In the genomic region with DNA sequence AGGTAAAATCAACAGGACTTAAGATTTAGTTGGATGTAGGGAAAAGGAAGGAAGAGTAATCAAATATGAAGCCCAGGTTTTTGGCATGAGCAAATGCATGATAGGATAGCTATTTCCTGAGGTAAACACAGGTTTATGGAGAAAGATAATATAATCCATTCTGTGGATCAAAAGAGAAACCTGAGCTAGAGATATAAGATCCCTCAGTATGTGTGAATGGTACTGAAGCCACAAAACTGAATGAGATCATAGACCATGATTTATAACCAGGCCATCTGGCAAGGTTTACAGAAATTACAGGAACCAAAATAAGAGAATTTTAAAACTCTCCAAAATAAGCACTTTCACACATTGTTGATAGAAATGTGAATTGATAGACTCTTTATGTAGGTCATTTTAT, we compare ENCODE assay signal across 18 cellular contexts. TPM values are rescaled to one million over a fixed set of nuclear protein-coding genes. Genes with fewer than 3 reads are reported as not detected.
DNase-seq lines count a peak whose midpoint lies in the region; ATAC-seq lines count a peak whose summit lies in the region.
"Had no signal": no experiment of that assay in that cellular context is flagged by ENCODE, and none has a peak within 500 bp of the region (broad histone marks: within the 10 kb centered on the region; RNA-seq: fewer than 3 reads in every experiment).

No MANE protein-coding gene starts in this region.

- H3K79me1 ChIP-seq in neuronal stem cell (ENCODE audit: low read depth, low read length): no peaks in the 10 kb centered on the region

- no peak overlapping the region for H3K14ac ChIP-seq in neuronal stem cell (ENCODE audit: low read length)

- H3K9me3 ChIP-seq in neuronal stem cell (replicated peaks in 1 of 2; ENCODE audit: control insufficient read depth in 2 of 2, insufficient read depth in 1 of 2, low read depth in 1 of 2, low read length in 2 of 2): no peaks in the 10 kb centered on the region

- no peak overlapping the region for H3K23ac ChIP-seq in neuronal stem cell (ENCODE audit: low read depth, low read length, poor library complexity)

- no peak for ATAC-seq in activated CD4-positive, CD25-positive, alpha-beta regulatory T cell treated with anti-CD3 and anti-CD28 coated beads, Interleukin-2, amount 50 U/mL, for 24 hours
- ATAC-seq: stimulated activated naive B cell treated with anti-CD40 and anti-IgM and Interleukin-4, amounts not matched to agents 10 μg/mL and 1 μg/mL and 100 μg/mL, for 72 hours had no signal

- H2AK5ac ChIP-seq in neuronal stem cell (ENCODE audit: low read depth, low read length): no peak overlapping the region

- no peak overlapping the region for H2BK120ac ChIP-seq in neuronal stem cell (ENCODE audit: low read depth, low read length)

- H3K4me2 ChIP-seq in neuronal stem cell (ENCODE audit: insufficient read depth, low read length, poor library complexity, severe bottlenecking): no peak overlapping the region
- H3K4me2 ChIP-seq: neural progenitor cell had no signal

- peaks cover 0 to 2% of the 10 kb centered on the region in 2 donors for H3K4me1 ChIP-seq in neuronal stem cell (ENCODE audit: control insufficient read depth in 2 of 2, insufficient read depth in 1 of 2, low read depth in 1 of 2, low read length in 2 of 2)
- H3K4me1 ChIP-seq: neural progenitor cell had no signal

- H3K27me3 ChIP-seq in neuronal stem cell (ENCODE audit: control insufficient read depth in 3 of 3, insufficient read depth in 3 of 3, low read depth in 1 of 3, low read length in 3 of 3): no peaks in the 10 kb centered on the region
- H3K27me3 ChIP-seq: neural progenitor cell had no signal

- no peak overlapping the region for H3K27ac ChIP-seq in neuronal stem cell (replicated peaks; ENCODE audit: low read length)
- H3K27ac ChIP-seq: 22Rv1, neural progenitor cell had no signal

- H2BK15ac ChIP-seq in neuronal stem cell (ENCODE audit: low read length): no peak overlapping the region

- H4K91ac ChIP-seq in neuronal stem cell (ENCODE audit: low read depth, low read length, poor library complexity): no peak overlapping the region

- no peak overlapping the region for H3K4me3 ChIP-seq in neuronal stem cell (ENCODE audit: low read length in 2 of 2)
- H3K4me3 ChIP-seq: neural progenitor cell had no signal

- H3K18ac ChIP-seq in neuronal stem cell (ENCODE audit: low read length): no peak overlapping the region

- DNase-seq in DMS 273 (lab: John Stamatoyannopoulos, UW; ENCODE audit: unreplicated experiment): peak; percentile 26
- no peak for DNase-seq in DMS 273 treated with DMSO at 0.1 percent for 48 hours (lab: John Stamatoyannopoulos, UW)
- peak; percentile 72 for DNase-seq in NCI-H2107 treated with DMSO at 0.1 percent for 48 hours (lab: John Stamatoyannopoulos, UW; ENCODE audit: unreplicated experiment)
- peak; percentile 1 for DNase-seq in dermis blood vessel endothelial cell
- peak; percentile 17 for DNase-seq in non-pigmented ciliary epithelial cell (ENCODE audit: low read depth)
- DNase-seq in NCI-H345 (lab: John Stamatoyannopoulos, UW): no peak
- DNase-seq in neuronal stem cell (ENCODE audit: low spot score): no peak
- DNase-seq: activated CD4-positive, alpha-beta T cell treated with anti-CD3 and anti-CD28 coated beads for 48 hours; activated T-cell treated with anti-CD3 and anti-CD28 coated beads, Interleukin-2, amount 50 U/mL, for 1 hour; CD4-positive, alpha-beta memory T cell; NCI-H1048; NCI-H526 treated with DMSO at 0.1 percent for 48 hours; RPMI8226; stimulated activated naive B cell treated with anti-CD40 and anti-IgM and Interleukin-4, amounts not matched to agents 10 μg/mL and 1 μg/mL and 100 μg/mL, for 72 hours; T-helper 2 cell had no signal

- no peak overlapping the region for H2BK5ac ChIP-seq in neuronal stem cell (ENCODE audit: low read length)

- no peak overlapping the region for H2AFZ ChIP-seq in neuronal stem cell (ENCODE audit: low read length)
- H2AFZ ChIP-seq: neural progenitor cell had no signal

- H2BK12ac ChIP-seq in neuronal stem cell (ENCODE audit: low read length): no peak overlapping the region

- no peak overlapping the region for H3K9ac ChIP-seq in neuronal stem cell (ENCODE audit: low read depth, low read length, poor library complexity)
- H3K9ac ChIP-seq: neural progenitor cell had no signal

- no peak overlapping the region for H4K8ac ChIP-seq in neuronal stem cell (ENCODE audit: low read depth, low read length)

- H3K4ac ChIP-seq in neuronal stem cell (ENCODE audit: low read length): no peak overlapping the region

- H3K36me3 ChIP-seq in neuronal stem cell (replicated peaks in 1 of 2; ENCODE audit: control insufficient read depth in 2 of 2, insufficient read depth in 2 of 2, low read length in 2 of 2): no peaks in the 10 kb centered on the region
- H3K36me3 ChIP-seq: neural progenitor cell had no signal

RNA-seq across cellular contexts. Expression of a gene that starts 28.7 kb away (rescaled TPM):
- not detected in 2 replicates for total RNA-seq in dermis blood vessel endothelial cell
- not detected for polyA plus RNA-seq in neuronal stem cell (2013, experiment 1 of 2)
- not detected for polyA plus RNA-seq in neuronal stem cell (2013, experiment 2 of 2)
- total RNA-seq: CD4-positive, alpha-beta memory T cell had no signal
- polyA plus RNA-seq: CD4-positive, alpha-beta memory T cell had no signal

Comparison
In these comparisons a context has a peak if more than half of its experiments do, and no peak if none do; other contexts are left out.
1. DNase-seq: peak in DMS 273 (single experiment), NCI-H2107 treated with DMSO at 0.1 percent for 48 hours (single experiment), dermis blood vessel endothelial cell (single experiment) and non-pigmented ciliary epithelial cell (single experiment); none in DMS 273 treated with DMSO at 0.1 percent for 48 hours (single experiment), NCI-H345 (single experiment) and neuronal stem cell (single experiment).